Comparison of ENCODE assay signal across 30 cellular contexts in genomic region chr1:234752927-234753326, GRCh38.
"Had no signal": no experiment of that assay in that cellular context is flagged by ENCODE, and none has a peak within 500 bp of the region (broad histone marks: within the 10 kb centered on the region; RNA-seq: fewer than 3 reads in every experiment).

No MANE protein-coding gene starts in this region.

- H3K36me3 ChIP-seq: ascending aorta, breast epithelium, cardiac muscle cell, esophagus muscularis mucosa, gastrocnemius medialis had no signal

- H3K27ac Mint-ChIP-seq: activated CD4-positive, alpha-beta memory T cell treated with anti-CD3 and anti-CD28 coated beads for 36 hours; activated CD4-positive, alpha-beta T cell treated with anti-CD3 and anti-CD28 coated beads for 36 hours; activated CD4-positive, alpha-beta T cell treated with anti-CD3 and anti-CD28 coated beads, Interleukin-2, amount 10 ng/mL, durations not matched to agents 24 days and 14 days; activated CD8-positive, alpha-beta T cell treated with anti-CD3 and anti-CD28 coated beads, Interleukin-2, amount 10 ng/mL, durations not matched to agents 7 days and 5 days; activated naive CD4-positive, alpha-beta T cell treated with anti-CD3 and anti-CD28 coated beads, Interleukin-2, amount 10 ng/mL, durations not matched to agents 7 days and 5 days; activated naive CD4-positive, alpha-beta T cell treated with anti-CD3 and anti-CD28 coated beads, Interleukin-2, amount 50 U/mL, for 72 hours; activated naive CD8-positive, alpha-beta T cell treated with anti-CD3 and anti-CD28 coated beads, Interleukin-2, amount 10 ng/mL, durations not matched to agents 7 days and 5 days; activated T-cell treated with anti-CD3 and anti-CD28 coated beads, Interleukin-2, amount 50 U/mL, for 24 hours; activated T-cell treated with anti-CD3 and anti-CD28 coated beads, Interleukin-2, amount 50 U/mL, for 72 hours; effector memory CD8-positive, alpha-beta T cell had no signal

- H3K27me3 Mint-ChIP-seq: activated naive CD8-positive, alpha-beta T cell treated with anti-CD3 and anti-CD28 coated beads, Interleukin-2, amount 10 ng/mL, durations not matched to agents 7 days and 5 days; activated T-cell treated with anti-CD3 and anti-CD28 coated beads, Interleukin-2, amount 50 U/mL, for 24 hours; brain; central memory CD8-positive, alpha-beta T cell had no signal

- H3K36me3 Mint-ChIP-seq: activated CD4-positive, alpha-beta memory T cell treated with anti-CD3 and anti-CD28 coated beads for 36 hours; activated naive CD4-positive, alpha-beta T cell treated with anti-CD3 and anti-CD28 coated beads, Interleukin-2, amount 10 ng/mL, durations not matched to agents 7 days and 5 days; activated naive CD4-positive, alpha-beta T cell treated with anti-CD3 and anti-CD28 coated beads, Interleukin-2, amount 50 U/mL, for 72 hours; activated naive CD8-positive, alpha-beta T cell treated with anti-CD3 and anti-CD28 coated beads, Interleukin-2, amount 10 ng/mL, durations not matched to agents 7 days and 5 days; brain had no signal

- DNase-seq: activated CD4-positive, alpha-beta memory T cell treated with anti-CD3 and anti-CD28 coated beads for 36 hours; activated CD4-positive, alpha-beta T cell treated with anti-CD3 and anti-CD28 coated beads for 36 hours; activated CD4-positive, alpha-beta T cell treated with anti-CD3 and anti-CD28 coated beads, Interleukin-2, amount 10 ng/mL, durations not matched to agents 24 days and 14 days; activated CD4-positive, CD25-positive, alpha-beta regulatory T cell; activated CD4-positive, CD25-positive, alpha-beta regulatory T cell treated with anti-CD3 and anti-CD28 coated beads, Interleukin-2, amount 50 U/mL, for 72 hours; activated CD8-positive, alpha-beta memory T cell treated with anti-CD3 and anti-CD28 coated beads, Interleukin-2, amount 50 U/mL, for 48 hours; activated CD8-positive, alpha-beta T cell treated with anti-CD3 and anti-CD28 coated beads, Interleukin-2, amount 10 ng/mL, durations not matched to agents 7 days and 5 days; activated gamma-delta T cell; activated naive CD4-positive, alpha-beta T cell; activated naive CD4-positive, alpha-beta T cell treated with anti-CD3 and anti-CD28 coated beads, Interleukin-2, amount 10 ng/mL, durations not matched to agents 7 days and 5 days; activated naive CD8-positive, alpha-beta T cell treated with anti-CD3 and anti-CD28 coated beads, Interleukin-2, amount 10 ng/mL, durations not matched to agents 7 days and 5 days; activated T-cell treated with anti-CD3 and anti-CD28 coated beads for 4 hours; activated T-cell treated with anti-CD3 and anti-CD28 coated beads, Interleukin-2, amount 50 U/mL, for 24 hours; activated T-cell treated with anti-CD3 and anti-CD28 coated beads, Interleukin-2, amount 50 U/mL, for 72 hours; dermis blood vessel endothelial cell; effector CD4-positive, alpha-beta T cell; effector memory CD8-positive, alpha-beta T cell; erythroblast; foreskin keratinocyte; gastrocnemius medialis; glutamatergic neuron; T-helper 2 cell had no signal

- H3K4me3 Mint-ChIP-seq: activated CD4-positive, alpha-beta memory T cell treated with anti-CD3 and anti-CD28 coated beads for 36 hours; activated CD4-positive, alpha-beta T cell treated with anti-CD3 and anti-CD28 coated beads for 36 hours; activated CD4-positive, alpha-beta T cell treated with anti-CD3 and anti-CD28 coated beads, Interleukin-2, amount 10 ng/mL, durations not matched to agents 24 days and 14 days; activated CD8-positive, alpha-beta T cell treated with anti-CD3 and anti-CD28 coated beads, Interleukin-2, amount 10 ng/mL, durations not matched to agents 7 days and 5 days; activated naive CD4-positive, alpha-beta T cell treated with anti-CD3 and anti-CD28 coated beads, Interleukin-2, amount 10 ng/mL, durations not matched to agents 7 days and 5 days; activated naive CD8-positive, alpha-beta T cell treated with anti-CD3 and anti-CD28 coated beads, Interleukin-2, amount 10 ng/mL, durations not matched to agents 7 days and 5 days; activated T-cell treated with anti-CD3 and anti-CD28 coated beads, Interleukin-2, amount 50 U/mL, for 24 hours; activated T-cell treated with anti-CD3 and anti-CD28 coated beads, Interleukin-2, amount 50 U/mL, for 72 hours; brain; central memory CD8-positive, alpha-beta T cell; effector memory CD8-positive, alpha-beta T cell had no signal

- ATAC-seq: activated CD4-positive, alpha-beta T cell treated with anti-CD3 and anti-CD28 coated beads for 36 hours; activated CD8-positive, alpha-beta T cell treated with anti-CD3 and anti-CD28 coated beads, Interleukin-2, amount 10 ng/mL, durations not matched to agents 7 days and 5 days; activated naive CD4-positive, alpha-beta T cell treated with anti-CD3 and anti-CD28 coated beads, Interleukin-2, amount 50 U/mL, for 72 hours; activated T-cell treated with anti-CD3 and anti-CD28 coated beads, Interleukin-2, amount 50 U/mL, for 72 hours; effector memory CD8-positive, alpha-beta T cell; foreskin keratinocyte; gastrocnemius medialis had no signal

- H3K9me3 ChIP-seq: ascending aorta, breast epithelium, esophagus muscularis mucosa, gastrocnemius medialis had no signal

- H3K9me3 Mint-ChIP-seq: activated CD4-positive, alpha-beta memory T cell treated with anti-CD3 and anti-CD28 coated beads for 36 hours; activated CD4-positive, alpha-beta T cell treated with anti-CD3 and anti-CD28 coated beads, Interleukin-2, amount 10 ng/mL, durations not matched to agents 24 days and 14 days; activated naive CD4-positive, alpha-beta T cell treated with anti-CD3 and anti-CD28 coated beads, Interleukin-2, amount 10 ng/mL, durations not matched to agents 7 days and 5 days; activated naive CD4-positive, alpha-beta T cell treated with anti-CD3 and anti-CD28 coated beads, Interleukin-2, amount 50 U/mL, for 72 hours; activated T-cell treated with anti-CD3 and anti-CD28 coated beads, Interleukin-2, amount 50 U/mL, for 24 hours; activated T-cell treated with anti-CD3 and anti-CD28 coated beads, Interleukin-2, amount 50 U/mL, for 72 hours; central memory CD8-positive, alpha-beta T cell; effector memory CD8-positive, alpha-beta T cell had no signal

- H3K4me3 ChIP-seq: ascending aorta, breast epithelium, cardiac muscle cell, coronary artery, esophagus muscularis mucosa, gastrocnemius medialis had no signal

- H3K27me3 ChIP-seq: ascending aorta, breast epithelium, cardiac muscle cell, esophagus muscularis mucosa, gastrocnemius medialis had no signal

- H3K27ac ChIP-seq: ascending aorta, breast epithelium, cardiac muscle cell, coronary artery, esophagus muscularis mucosa, foreskin keratinocyte, gastrocnemius medialis had no signal

- H3K4me1 ChIP-seq: breast epithelium had no signal
